Comparison of ENCODE assay signal across 8 cellular contexts in genomic region chr10:103244663-103245271, GRCh38. TPM values are rescaled to one million over a fixed set of nuclear protein-coding genes. Genes with fewer than 3 reads are reported as not detected.
DNase-seq lines count a peak whose midpoint lies in the region; ATAC-seq, FAIRE-seq and TF ChIP-seq lines count a peak whose summit lies in the region.

No MANE protein-coding gene starts in this region.

- no peaks in the 10 kb centered on the region for H3K27me3 ChIP-seq in HL-60 (ENCODE audit: insufficient read depth, poor library complexity, severe bottlenecking)
- no peaks in the 10 kb centered on the region for H3K27me3 ChIP-seq in thyroid gland

- no peak for TF ChIP-seq POLR2A in thyroid gland (IDR thresholded peaks at IDR 0.05)

- no peak overlapping the region for H3K27ac Mint-ChIP-seq in activated T-helper 2 cell treated with anti-CD3 and anti-CD28 coated beads, Interferon-gamma antibody, Interleukin-2, Interleukin-4, amounts not matched to agents 10 μg/mL and 5 μg/mL and 100 μg/mL, durations not matched to agents 14 hours and 24 hours and 36 hours

- peaks cover 12 to 21% of the 10 kb centered on the region in 2 donors for H3K4me1 ChIP-seq in thyroid gland

- H3K9me3 Mint-ChIP-seq in activated T-helper 2 cell treated with anti-CD3 and anti-CD28 coated beads, Interferon-gamma antibody, Interleukin-2, Interleukin-4, amounts not matched to agents 10 μg/mL and 5 μg/mL and 100 μg/mL, durations not matched to agents 14 hours and 24 hours and 36 hours: no peaks in the 10 kb centered on the region

- no peaks in the 10 kb centered on the region for H3K27me3 Mint-ChIP-seq in activated T-helper 2 cell treated with anti-CD3 and anti-CD28 coated beads, Interferon-gamma antibody, Interleukin-2, Interleukin-4, amounts not matched to agents 10 μg/mL and 5 μg/mL and 100 μg/mL, durations not matched to agents 14 hours and 24 hours and 36 hours (ENCODE audit: low read depth)

- H3K9me3 ChIP-seq in thyroid gland: no peaks in the 10 kb centered on the region

- 30 to 34% methylated on average over 9 of the region's 9 CpGs for WGBS in thyroid gland, 2 donors

- H3K27ac ChIP-seq in HL-60 (replicated peaks): no peak overlapping the region
- no peak overlapping the region for H3K27ac ChIP-seq in thyroid gland

- DNase-seq in D721Med (ENCODE audit: insufficient read length, low spot score) (peak; percentile 85), HL-60 (ENCODE audit: low read depth in 1 of 2, low spot score in 1 of 2) (peak; percentile 78), SHP77 (lab: John Stamatoyannopoulos, UW) (peak; percentile 38 to 39), foreskin melanocyte (peak; percentile 62), omental fat pad (ENCODE audit: low spot score) (peak; percentile 66), thyroid gland (peak; percentile 76 to 83)
- peak; percentile 46 for DNase-seq in activated T-helper 2 cell treated with anti-CD3 and anti-CD28 coated beads, Interferon-gamma antibody, Interleukin-2, Interleukin-4, amounts not matched to agents 10 μg/mL and 5 μg/mL and 100 μg/mL, durations not matched to agents 14 hours and 24 hours and 36 hours (ENCODE audit: low spot score)

- H3K4me1 Mint-ChIP-seq in activated T-helper 2 cell treated with anti-CD3 and anti-CD28 coated beads, Interferon-gamma antibody, Interleukin-2, Interleukin-4, amounts not matched to agents 10 μg/mL and 5 μg/mL and 100 μg/mL, durations not matched to agents 14 hours and 24 hours and 36 hours (ENCODE audit: low read depth): peaks cover 14% of the 10 kb centered on the region

- no peaks in the 10 kb centered on the region for H3K36me3 ChIP-seq in thyroid gland

- FAIRE-seq in D721Med (lab: Jason Lieb, UNC): no peak

- H3K36me3 Mint-ChIP-seq in activated T-helper 2 cell treated with anti-CD3 and anti-CD28 coated beads, Interferon-gamma antibody, Interleukin-2, Interleukin-4, amounts not matched to agents 10 μg/mL and 5 μg/mL and 100 μg/mL, durations not matched to agents 14 hours and 24 hours and 36 hours (ENCODE audit: low read depth): no peaks in the 10 kb centered on the region

- H3K4me3 Mint-ChIP-seq in activated T-helper 2 cell treated with anti-CD3 and anti-CD28 coated beads, Interferon-gamma antibody, Interleukin-2, Interleukin-4, amounts not matched to agents 10 μg/mL and 5 μg/mL and 100 μg/mL, durations not matched to agents 14 hours and 24 hours and 36 hours (ENCODE audit: low read depth): no peak overlapping the region

- H3K4me3 ChIP-seq in HL-60 (replicated peaks; ENCODE audit: insufficient read depth, low read length) (no peak overlapping the region), thyroid gland (replicated peaks in 1 of 3) (no peak overlapping the region)

- intact Hi-C loops in activated T-helper 2 cell treated with anti-CD3 and anti-CD28 coated beads, Interferon-gamma antibody, Interleukin-2, Interleukin-4, amounts not matched to agents 10 μg/mL and 5 μg/mL and 100 μg/mL, durations not matched to agents 14 hours and 24 hours and 36 hours (cut with micrococcal nuclease): loop anchor here (1.0 to 10.0 kb wide), 5 partner anchors 48 to 410 kb away; partner anchors contain the start of gene CYP17A1
- intact Hi-C loops in thyroid gland (cut with DNase I): loop anchor here (5.0 to 10.0 kb wide), 3 partner anchors 52 to 327 kb away; partner anchors contain the start of genes CNNM2 and NT5C2

- peak; percentile 89 for ATAC-seq in omental fat pad (ENCODE audit: low FRiP score)
- no peak for ATAC-seq in HG02852 (IDR thresholded peaks at IDR 0.05; ENCODE audit: unreplicated experiment)

- TF ChIP-seq CTCF in D721Med (IDR thresholded peaks at IDR 0.05; ENCODE audit: insufficient read depth, missing control alignments) (peak; percentile 91), HL-60 (IDR thresholded peaks at IDR 0.05; ENCODE audit: insufficient read depth, low read length) (peak; percentile 92), omental fat pad (IDR thresholded peaks at IDR 0.05) (peak in 2 of 3 donors; percentile 72 to 82), thyroid gland (IDR thresholded peaks at IDR 0.05) (peak; percentile 71 to 94 (median 86))

RNA-seq across cellular contexts. Expression of gene RPEL1, which starts 0.9 kb away (rescaled TPM):
- total RNA-seq in activated T-helper 2 cell treated with anti-CD3 and anti-CD28 coated beads, Interferon-gamma antibody, Interleukin-2, Interleukin-4, amounts not matched to agents 10 μg/mL and 5 μg/mL and 100 μg/mL, durations not matched to agents 14 hours and 24 hours and 36 hours: not detected in 2 replicates
- total RNA-seq in omental fat pad (not detected), thyroid gland (not detected)

RNA-seq across cellular contexts. Expression of gene INA, which starts 32.2 kb away (rescaled TPM):
- total RNA-seq in activated T-helper 2 cell treated with anti-CD3 and anti-CD28 coated beads, Interferon-gamma antibody, Interleukin-2, Interleukin-4, amounts not matched to agents 10 μg/mL and 5 μg/mL and 100 μg/mL, durations not matched to agents 14 hours and 24 hours and 36 hours: 0.78 and 0.87 TPM in 2 replicates
- total RNA-seq in omental fat pad: not detected
- total RNA-seq in thyroid gland: under 1 TPM in 2 of 4 donors, not detected in 2; 0.17 to 0.59 TPM

RNA-seq across cellular contexts. Expression of gene NT5C2, which starts 51.7 kb away (rescaled TPM):
- 58.1 and 60.6 TPM in 2 replicates for total RNA-seq in activated T-helper 2 cell treated with anti-CD3 and anti-CD28 coated beads, Interferon-gamma antibody, Interleukin-2, Interleukin-4, amounts not matched to agents 10 μg/mL and 5 μg/mL and 100 μg/mL, durations not matched to agents 14 hours and 24 hours and 36 hours
- total RNA-seq in omental fat pad: 10 to 100 TPM; 46.9 to 94.6 (median 62.8) TPM
- total RNA-seq in thyroid gland: 100 to 1,000 TPM; 194 to 238 (median 214) TPM
